23 cellular contexts compared by ENCODE assay signal in genomic region chr14:62889354-62889753, GRCh38.
"Had no signal": no experiment of that assay in that cellular context is flagged by ENCODE, and none has a peak within 500 bp of the region (broad histone marks: within the 10 kb centered on the region; RNA-seq: fewer than 3 reads in every experiment).

No MANE protein-coding gene starts in this region.

- H3K27me3 ChIP-seq: dorsolateral prefrontal cortex, gastroesophageal sphincter, right lobe of liver, spleen, tibial artery, upper lobe of left lung, uterus had no signal

- ATAC-seq: gastroesophageal sphincter; left lobe of liver; naive thymus-derived CD4-positive, alpha-beta T cell; psoas muscle; right lobe of liver; stimulated activated memory B cell treated with anti-CD40 and anti-IgM and Interleukin-4, amounts not matched to agents 10 μg/mL and 1 μg/mL and 100 μg/mL, for 72 hours had no signal

- DNase-seq: dorsolateral prefrontal cortex; effector CD8-positive, alpha-beta T cell; foreskin fibroblast; glutamatergic neuron; kidney glomerular epithelial cell; mammary epithelial cell; naive thymus-derived CD4-positive, alpha-beta T cell; nephron progenitor cell; psoas muscle; retina; right lobe of liver; spleen; stimulated activated CD4-positive, alpha-beta T cell treated with anti-CD3 and anti-CD28 coated beads, Interleukin-15, amount 100 ng/mL, for 24 hours; stimulated activated CD4-positive, alpha-beta T cell treated with anti-CD3 and anti-CD28 coated beads, Interleukin-1b, Interleukin-23, amount 100 ng/mL, for 48 hours; stimulated activated CD4-positive, alpha-beta T cell treated with anti-CD3 and anti-CD28 coated beads, Interleukin-4, amount 100 ng/mL, for 24 hours; tibial artery; upper lobe of left lung; uterus had no signal

- H3K9ac ChIP-seq: parathyroid adenoma had no signal

- H2AFZ ChIP-seq: parathyroid adenoma had no signal

- H3K36me3 ChIP-seq: gastroesophageal sphincter, right lobe of liver, spleen, tibial artery, upper lobe of left lung, uterus had no signal

- H3K27ac ChIP-seq: coronary artery, dorsolateral prefrontal cortex, gastroesophageal sphincter, parathyroid adenoma, psoas muscle, right lobe of liver, spleen, tibial artery, upper lobe of left lung, uterus had no signal

- H3K4me1 ChIP-seq: gastroesophageal sphincter, parathyroid adenoma, psoas muscle, right lobe of liver, spleen, tibial artery, upper lobe of left lung, uterus had no signal

- H3K4me3 ChIP-seq: coronary artery, dorsolateral prefrontal cortex, gastroesophageal sphincter, psoas muscle, right lobe of liver, spleen, tibial artery, upper lobe of left lung, uterus had no signal

- H3K9me3 ChIP-seq: gastroesophageal sphincter, psoas muscle, right lobe of liver, spleen, tibial artery, upper lobe of left lung, uterus had no signal
